In genomic region chr21:45540601-45540970, GRCh38 we compare ENCODE assay signal across 10 cellular contexts. TPM values are rescaled to one million over a fixed set of nuclear protein-coding genes. Genes with fewer than 3 reads are reported as not detected.
DNase-seq lines count a peak whose midpoint lies in the region; ATAC-seq, FAIRE-seq and TF ChIP-seq lines count a peak whose summit lies in the region.
"Had no signal": no experiment of that assay in that cellular context is flagged by ENCODE, and none has a peak within 500 bp of the region (broad histone marks: within the 10 kb centered on the region; RNA-seq: fewer than 3 reads in every experiment).

No MANE protein-coding gene starts in this region.

- peak overlapping the region; percentile 67 for H3K27ac ChIP-seq in RWPE1
- no peak overlapping the region for H3K27ac ChIP-seq in H1 (ENCODE audit: low read depth, low read length)
- peak overlapping the region in 3 of 8 donors; percentile 74 to 93 (median 90) for H3K27ac ChIP-seq in spleen

- ATAC-seq in HG03342 (IDR thresholded peaks at IDR 0.05; ENCODE audit: unreplicated experiment) (no peak), HG03439 (IDR thresholded peaks at IDR 0.05; ENCODE audit: unreplicated experiment) (no peak)

- no peak for FAIRE-seq in H1 (lab: Jason Lieb, UNC)

- WGBS in H1 (ENCODE audit: extremely low coverage in 1 of 2, insufficient coverage in 1 of 2, insufficient read length in 1 of 2, insufficient replicate concordance in 2 of 2, low coverage in 1 of 2, low lambda C conversion rate in 2 of 2, missing lambda C conversion rate in 1 of 2), 2 experiments: 89% methylated on average over 9 of the region's 10 CpGs; no CpG with 5 or more reads in 1 of the 2 experiments
- 77 to 90% (median 86%) methylated on average over 7 to 10 of the region's 10 CpGs for WGBS in spleen, 5 donors

- peaks cover 6% of the 10 kb centered on the region; the same call in 1 of the 2 replicates for H3K23me2 ChIP-seq in H1 (ENCODE audit: low read depth, low read length)

- no peak overlapping the region for H3K23ac ChIP-seq in H1 (ENCODE audit: insufficient read length)

- no peaks in the 10 kb centered on the region for H3K27me3 Mint-ChIP-seq in T-helper 1 cell treated with Interleukin-12 subunit alpha and Interleukin-12 subunit beta and Interleukin-4 antibody, amounts not matched to agents 30 μg/mL and 1 μg/mL, for 36 hours (ENCODE audit: low read depth)

- no peak overlapping the region for H2BK12ac ChIP-seq in H1 (ENCODE audit: low read depth, low read length)

- H3K36me3 ChIP-seq in H1 (ENCODE audit: control insufficient read depth in 2 of 4, insufficient read depth in 4 of 4, low read length in 3 of 4): peaks cover 0 to 5% (median 1%) of the 10 kb centered on the region in 4 experiments; a peak in 3 of 8 replicates
- H3K36me3 ChIP-seq in spleen: peaks cover 0 to 43% (median 2%) of the 10 kb centered on the region in 6 donors

- no peak for TF ChIP-seq CTCF in RWPE1 (conservative IDR thresholded peaks at IDR 0.05; ENCODE audit: low read depth)
- TF ChIP-seq CTCF in H1 (IDR thresholded peaks at IDR 0.05; ENCODE audit: control extremely low read depth in 1 of 3, insufficient read depth in 1 of 3, low read depth in 1 of 3, low read length in 3 of 3): no peak
- no peak for TF ChIP-seq CTCF in spleen (IDR thresholded peaks at IDR 0.05 in 8 of 11, conservative IDR thresholded peaks at IDR 0.05 in 3 of 11)

- H3K36me3 Mint-ChIP-seq in T-helper 1 cell treated with Interleukin-12 subunit alpha and Interleukin-12 subunit beta and Interleukin-4 antibody, amounts not matched to agents 30 μg/mL and 1 μg/mL, for 36 hours (ENCODE audit: low read depth): peaks cover 2% of the 10 kb centered on the region

- TF ChIP-seq POLR2A in H1 (IDR thresholded peaks at IDR 0.05; ENCODE audit: control extremely low read depth in 1 of 2, low read depth in 2 of 2, low read length in 2 of 2): no peak
- TF ChIP-seq POLR2A in spleen (IDR thresholded peaks at IDR 0.05): no peak

- H3K27me3 ChIP-seq in H1 (replicated peaks in 1 of 4; ENCODE audit: control insufficient read depth in 3 of 4, extremely low read depth in 1 of 4, insufficient read depth in 3 of 4, low read length in 3 of 4) (no peaks in the 10 kb centered on the region; a peak in 1 of 7 replicates), spleen (replicated peaks in 1 of 7) (no peaks in the 10 kb centered on the region)

- peak overlapping the region in 1 of 2 experiments; percentile 56; a peak in 1 of 4 replicates for H3K4me2 ChIP-seq in H1 (ENCODE audit: insufficient read depth in 1 of 2, low read depth in 2 of 2, low read length in 2 of 2)

- H3K4me1 ChIP-seq in H1 (replicated peaks in 1 of 4; ENCODE audit: control insufficient read depth in 3 of 4, insufficient read depth in 4 of 4, low read length in 3 of 4) (peaks cover 0 to 15% (median 9%) of the 10 kb centered on the region in 4 experiments; a peak in 4 of 7 replicates), spleen (peaks cover 5 to 69% (median 35%) of the 10 kb centered on the region in 6 donors)

- no peak overlapping the region for H2BK5ac ChIP-seq in H1 (ENCODE audit: low read depth, low read length)

- no peak overlapping the region for H3K4ac ChIP-seq in H1 (replicated peaks; ENCODE audit: insufficient read length, low read depth, low read length)

- peaks cover 0 to 32% of the 10 kb centered on the region in 2 experiments; a peak in 2 of 4 replicates for H3K79me2 ChIP-seq in H1 (ENCODE audit: control insufficient read depth in 1 of 2, insufficient read depth in 2 of 2, low read length in 2 of 2)

- no peak overlapping the region for H4K8ac ChIP-seq in H1 (ENCODE audit: extremely low read depth, insufficient read depth, low read length)

- DNase-seq in T-helper 1 cell: no peak
- DNase-seq in RWPE1 (ENCODE audit: low spot score): no peak
- peak in 1 of 2 experiments; percentile 35 for DNase-seq in H1 (ENCODE audit: low read depth in 1 of 2, low spot score in 2 of 2)
- DNase-seq in spleen: peak; percentile 72
- no peak for DNase-seq in stimulated activated CD8-positive, alpha-beta memory T cell treated with anti-CD3 and anti-CD28 coated beads, Interleukin-4, amount 100 ng/mL, for 48 hours
- DNase-seq: 8988T, cerebellar nuclear complex had no signal

- no peak overlapping the region for H3K56ac ChIP-seq in H1 (replicated peaks; ENCODE audit: insufficient read length, low read depth, low read length)

- no peak overlapping the region for H4K5ac ChIP-seq in H1 (ENCODE audit: insufficient read length, low read depth, low read length)

- peak overlapping the region; percentile 76 for H3K27ac Mint-ChIP-seq in T-helper 1 cell treated with Interleukin-12 subunit alpha and Interleukin-12 subunit beta and Interleukin-4 antibody, amounts not matched to agents 30 μg/mL and 1 μg/mL, for 36 hours

- H2AFZ ChIP-seq in H1 (ENCODE audit: low read length): no peak overlapping the region

- no peaks in the 10 kb centered on the region for H3K9me3 Mint-ChIP-seq in T-helper 1 cell treated with Interleukin-12 subunit alpha and Interleukin-12 subunit beta and Interleukin-4 antibody, amounts not matched to agents 30 μg/mL and 1 μg/mL, for 36 hours

- H3K79me1 ChIP-seq in H1 (ENCODE audit: low read depth, low read length): peaks cover 5% of the 10 kb centered on the region

- CTCF ChIA-PET in RWPE1 (lab: Yijun Ruan, JAX): interaction anchor here (0.6 kb wide), 1 partner anchor 33 kb away, joined by 3 read pairs; no protein-coding TSS in a partner anchor
- CTCF ChIA-PET in H1 (lab: Charles Lee; ENCODE audit: partially characterized antibody): interaction anchor here (2.2 to 2.5 kb wide), 2 partner anchors 15 to 56 kb away, joined by 8 read pairs; no protein-coding TSS in a partner anchor

- H3K9me3 ChIP-seq in H1 (ENCODE audit: insufficient read depth in 2 of 2, low read depth in 1 of 2, low read length in 1 of 2) (no peaks in the 10 kb centered on the region), spleen (no peaks in the 10 kb centered on the region)

- peak overlapping the region; percentile 75 for H3K4me3 Mint-ChIP-seq in T-helper 1 cell treated with Interleukin-12 subunit alpha and Interleukin-12 subunit beta and Interleukin-4 antibody, amounts not matched to agents 30 μg/mL and 1 μg/mL, for 36 hours

- no peak for TF ChIP-seq RAD21 in H1 (IDR thresholded peaks at IDR 0.05 in 1 of 2, conservative IDR thresholded peaks at IDR 0.05 in 1 of 2; ENCODE audit: low read depth in 2 of 2, low read length in 2 of 2)

- TF ChIP-seq EP300 in H1 (IDR thresholded peaks at IDR 0.05; ENCODE audit: borderline replicate concordance in 1 of 2, low read depth in 2 of 2, low read length in 2 of 2): no peak

- peak overlapping the region; percentile 40 for H4K91ac ChIP-seq in H1 (replicated peaks; ENCODE audit: insufficient read length, low read length)

- H3K14ac ChIP-seq in H1 (ENCODE audit: insufficient read length): no peak overlapping the region

- POLR2A ChIA-PET in RWPE1 (lab: Yijun Ruan, JAX; ENCODE audit: low non-redundant PET): no interaction called here
- POLR2A ChIA-PET in H1 (lab: Charles Lee; ENCODE audit: partially characterized antibody): no interaction called here

- H2BK15ac ChIP-seq in H1 (ENCODE audit: low read length): no peak overlapping the region

- H3K9ac ChIP-seq in H1 (replicated peaks in 1 of 4; ENCODE audit: extremely low read depth in 1 of 4, low read depth in 3 of 4, low read length in 3 of 4): no peak overlapping the region

- peaks cover 15% of the 10 kb centered on the region for H3K4me1 Mint-ChIP-seq in T-helper 1 cell treated with Interleukin-12 subunit alpha and Interleukin-12 subunit beta and Interleukin-4 antibody, amounts not matched to agents 30 μg/mL and 1 μg/mL, for 36 hours (ENCODE audit: low read depth)

- no peak overlapping the region for H2BK20ac ChIP-seq in H1 (ENCODE audit: low read length)

- H2BK120ac ChIP-seq in H1 (replicated peaks; ENCODE audit: low read depth, low read length): no peak overlapping the region

- peaks cover 7 to 10% of the 10 kb centered on the region in 2 experiments for H4K20me1 ChIP-seq in H1 (replicated peaks in 1 of 2; ENCODE audit: control insufficient read depth in 1 of 2, insufficient read depth in 2 of 2, low read length in 2 of 2)

- no peak overlapping the region for H2AK5ac ChIP-seq in H1 (ENCODE audit: low read depth, low read length)

- intact Hi-C loops in spleen (cut with DNase I; ENCODE audit: low total_unique reads): no loop called here

- H3K4me3 ChIP-seq in H1 (ENCODE audit: extremely low read depth in 1 of 4, insufficient read depth in 2 of 4, low read depth in 3 of 4, low read length in 4 of 4) (no peak overlapping the region), spleen (peak overlapping the region in 1 of 8 donors; percentile 91)

- H3K18ac ChIP-seq in H1 (ENCODE audit: extremely low read depth, low read length): no peak overlapping the region

TF ChIP-seq in H1, 55 proteins besides CTCF, POLR2A, EP300 and RAD21 (continues in another document):
- no peak for TF ChIP-seq TAF1 (IDR thresholded peaks at IDR 0.05; ENCODE audit: low read depth, low read length)
- TF ChIP-seq ATF2 (IDR thresholded peaks at IDR 0.05; ENCODE audit: low read length): no peak
- no peak for TF ChIP-seq SUZ12 (IDR thresholded peaks at IDR 0.05; ENCODE audit: low read length)
- no peak for TF ChIP-seq CBX8 (IDR thresholded peaks at IDR 0.05; ENCODE audit: borderline replicate concordance, low read depth, low read length)
- TF ChIP-seq TEAD4 (IDR thresholded peaks at IDR 0.05; ENCODE audit: low read depth, low read length): no peak
- TF ChIP-seq RXRA (IDR thresholded peaks at IDR 0.05; ENCODE audit: insufficient read depth, low read depth, low read length): no peak

RNA-seq across cellular contexts. Expression of gene SLC19A1, which starts 1.7 kb away (rescaled TPM):
- total RNA-seq in H1 (2021; fragmentation: NEBNext Ultra II Directional; extraction: Animal tissue kit (Norgen Biotek cat#: 25700)): 31.6 and 33.5 TPM in 2 replicates
- polyA plus RNA-seq in H1 (2011; rRNA removed) (43.8 and 48.3 TPM in 2 replicates), spleen (10 to 100 TPM in 2 of 3 donors, 1 to 10 TPM in 1; 7.5 to 17.6 (median 13.3) TPM)
- 22.7 TPM for polyA plus RNA-seq in H1 (2011; cell fraction: cytosol; rRNA removed)
- 47.4 TPM for polyA plus RNA-seq in H1 (2011; cell fraction: nucleus; rRNA removed)
- polyA plus RNA-seq in H1 (2012, experiment 1 of 2): 47.5 to 77.8 TPM (median 65.6 TPM) in 4 replicates
- 70.7 TPM for polyA plus RNA-seq in H1 (2012, experiment 2 of 2)
- polyA plus RNA-seq in H1 (2013, experiment 1 of 2): 40.9 TPM
- polyA plus RNA-seq in H1 (2013, experiment 2 of 2): 42.0 TPM
- 12.0 and 29.3 TPM in 2 replicates for polyA minus RNA-seq in H1 (2011; rRNA and poly(A)+ RNA removed)
- 17.7 TPM for polyA minus RNA-seq in H1 (2011; cell fraction: cytosol; rRNA and poly(A)+ RNA removed)
- 18.7 TPM for polyA minus RNA-seq in H1 (2011; cell fraction: nucleus; rRNA and poly(A)+ RNA removed)
- 10 to 100 TPM; 21.6 to 52.8 (median 35.0) TPM for total RNA-seq in spleen
